Comparison of ENCODE assay signal across 8 cellular contexts in genomic region chr2:158214431-158214830, GRCh38.
DNase-seq lines count a peak whose midpoint lies in the region; ATAC-seq lines count a peak whose summit lies in the region.
"Had no signal": no experiment of that assay in that cellular context is flagged by ENCODE, and none has a peak within 500 bp of the region (broad histone marks: within the 10 kb centered on the region; RNA-seq: fewer than 3 reads in every experiment).

No MANE protein-coding gene starts in this region.

- peak; percentile 83 for ATAC-seq in GM19023 (IDR thresholded peaks at IDR 0.05; ENCODE audit: unreplicated experiment)
- peak; percentile 95 for ATAC-seq in HG03060 (IDR thresholded peaks at IDR 0.05; ENCODE audit: low read depth, unreplicated experiment)

- peak; percentile 14 for DNase-seq in NCI-H774 (lab: John Stamatoyannopoulos, UW)
- DNase-seq in iPS-NIHi11 (ENCODE audit: low spot score): peak; percentile 19
- DNase-seq in putamen (ENCODE audit: low spot score): no peak
- DNase-seq in GF-D8 (lab: John Stamatoyannopoulos, UW): no peak
- DNase-seq in SW 1271 (lab: John Stamatoyannopoulos, UW): no peak
- DNase-seq: gastrocnemius medialis had no signal

Comparison
In these comparisons a context has a peak if more than half of its experiments do, and no peak if none do; other contexts are left out.
1. DNase-seq: peak in NCI-H774 (single experiment) and iPS-NIHi11 (single experiment); none in putamen (single experiment), GF-D8 (single experiment) and SW 1271 (0 of 2).